1 cellular context compared by ENCODE assay signal in genomic region chr5:54460181-54460919, GRCh38.
A peak's percentile ranks its signal among the peaks of the same experiment; 100 is the strongest.
TF ChIP-seq lines count a peak whose summit lies in the region.

No MANE protein-coding gene starts in this region.

TF ChIP-seq in K562, 482 proteins besides CTCF, POLR2A, EP300 and RAD21 (continued from another document):
- TF ChIP-seq ZBTB12 (CRISPR knock-in tag; IDR thresholded peaks at IDR 0.05): no peak
- TF ChIP-seq NR2C2 (CRISPR knock-in tag; IDR thresholded peaks at IDR 0.05): no peak
- TF ChIP-seq NR2C2 (tag; IDR thresholded peaks at IDR 0.05): 0 out of 2 replicates have a peak, but pooled peaks have one; percentile 24
- no peak for TF ChIP-seq ATF2 (CRISPR knock-in tag; IDR thresholded peaks at IDR 0.05)
- no peak for TF ChIP-seq TOE1 (IDR thresholded peaks at IDR 0.05; ENCODE audit: borderline replicate concordance)
- no peak for TF ChIP-seq TOE1 (CRISPR knock-in tag; IDR thresholded peaks at IDR 0.05; ENCODE audit: borderline replicate concordance, low read depth)
- TF ChIP-seq ARID1B (IDR thresholded peaks at IDR 0.05): peak; percentile 62
- TF ChIP-seq GABPA (tag; conservative IDR thresholded peaks at IDR 0.05; ENCODE audit: low read depth): no peak
- TF ChIP-seq ZNF77 (CRISPR knock-in tag; IDR thresholded peaks at IDR 0.05): no peak
- peak; percentile 96 for TF ChIP-seq NFE2 (IDR thresholded peaks at IDR 0.05; ENCODE audit: low read depth)
TF ChIP-seq in K562: peak in this region for 24.
